Comparison of ENCODE assay signal across 9 cellular contexts in the genomic region with DNA sequence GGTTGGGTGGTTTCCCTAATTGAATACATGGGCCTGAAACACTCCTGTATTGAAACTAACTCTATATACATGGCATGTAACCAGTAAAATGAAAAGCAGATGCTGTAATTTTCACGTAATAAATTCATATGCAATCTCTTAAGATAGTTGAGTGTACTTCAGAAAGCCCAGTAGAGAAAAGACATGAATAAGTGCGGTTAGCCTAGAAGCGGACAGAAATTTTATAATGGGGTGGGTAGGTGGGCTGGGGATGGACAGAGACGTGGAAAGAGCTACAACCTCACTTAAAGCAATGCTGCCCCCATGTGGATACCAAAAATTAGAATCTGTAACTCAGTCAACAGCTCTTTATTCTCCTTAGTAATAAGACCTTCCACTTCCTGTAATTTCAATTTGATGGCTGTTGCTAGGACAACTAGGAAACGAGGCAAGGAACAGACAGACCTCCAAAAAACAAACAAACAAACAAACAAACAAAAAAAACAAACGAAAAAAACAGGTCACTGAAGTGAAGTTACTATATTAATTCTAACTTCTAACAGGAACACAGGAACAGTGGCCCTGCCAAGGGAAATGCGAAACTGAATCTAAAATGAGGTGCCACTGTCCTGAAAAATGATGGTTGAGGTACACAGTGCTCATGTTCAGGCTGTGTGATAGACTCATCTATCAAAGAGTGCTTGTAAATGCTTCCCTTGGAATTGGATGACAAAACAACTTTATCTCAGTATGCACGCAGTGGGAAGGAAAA.
DNase-seq lines count a peak whose midpoint lies in the region; ATAC-seq and TF ChIP-seq lines count a peak whose summit lies in the region.
"Had no signal": no experiment of that assay in that cellular context is flagged by ENCODE, and none has a peak within 500 bp of the region (broad histone marks: within the 10 kb centered on the region; RNA-seq: fewer than 3 reads in every experiment).

No MANE protein-coding gene starts in this region.

- H3K9me3 Mint-ChIP-seq in activated CD8-positive, alpha-beta T cell treated with anti-CD3 and anti-CD28 coated beads, Interleukin-2, amount 10 ng/mL, durations not matched to agents 7 days and 5 days (ENCODE audit: insufficient read depth): no peaks in the 10 kb centered on the region
- H3K9me3 Mint-ChIP-seq: naive thymus-derived CD8-positive, alpha-beta T cell had no signal

- POLR2A ChIA-PET in activated CD8-positive, alpha-beta T cell treated with anti-CD3 and anti-CD28 coated beads, Interleukin-2, amount 10 ng/mL, durations not matched to agents 7 days and 5 days (lab: Charles Lee): no interaction called here

- peak; percentile 61 to 69 for DNase-seq in AML-193 (lab: John Stamatoyannopoulos, UW)
- DNase-seq in GM13977 (ENCODE audit: low spot score): peak; percentile 17
- DNase-seq in NCI-H2107 treated with DMSO at 0.1 percent for 48 hours (lab: John Stamatoyannopoulos, UW; ENCODE audit: unreplicated experiment): peak; percentile 68
- peak; percentile 29 for DNase-seq in activated CD8-positive, alpha-beta T cell treated with anti-CD3 and anti-CD28 coated beads, Interleukin-2, amount 10 ng/mL, durations not matched to agents 7 days and 5 days
- no peak for DNase-seq in left ventricle myocardium inferior
- no peak for DNase-seq in retinal pigment epithelial cell (ENCODE audit: low read depth)
- no peak for DNase-seq in activated CD4-positive, CD25-positive, alpha-beta regulatory T cell treated with anti-CD3 and anti-CD28 coated beads, Interleukin-2, amount 50 U/mL, for 72 hours

- H3K27ac ChIP-seq in left ventricle myocardium inferior (replicated peaks): peak overlapping the region; percentile 14

- CTCF ChIA-PET in activated CD8-positive, alpha-beta T cell treated with anti-CD3 and anti-CD28 coated beads, Interleukin-2, amount 10 ng/mL, durations not matched to agents 7 days and 5 days (lab: Charles Lee): interaction anchor here (0.8 to 4.5 kb wide), 21 partner anchors 10 to 584 kb away, joined by 3 to 34 read pairs (median 4); no protein-coding TSS in a partner anchor

- peak; percentile 53 for TF ChIP-seq CTCF in GM13977 (IDR thresholded peaks at IDR 0.05; ENCODE audit: extremely low read depth, insufficient read depth, missing control alignments)
- peak; percentile 64 for TF ChIP-seq CTCF in left ventricle myocardium inferior (IDR thresholded peaks at IDR 0.05; ENCODE audit: borderline replicate concordance)
- peak; percentile 59 for TF ChIP-seq CTCF in retinal pigment epithelial cell (conservative IDR thresholded peaks at IDR 0.05; ENCODE audit: low read depth, low read length)

- no peaks in the 10 kb centered on the region for H3K27me3 Mint-ChIP-seq in activated CD8-positive, alpha-beta T cell treated with anti-CD3 and anti-CD28 coated beads, Interleukin-2, amount 10 ng/mL, durations not matched to agents 7 days and 5 days (ENCODE audit: low read depth)
- H3K27me3 Mint-ChIP-seq: naive thymus-derived CD8-positive, alpha-beta T cell had no signal

- H3K36me3 Mint-ChIP-seq in activated CD8-positive, alpha-beta T cell treated with anti-CD3 and anti-CD28 coated beads, Interleukin-2, amount 10 ng/mL, durations not matched to agents 7 days and 5 days (ENCODE audit: low read depth): peaks cover 1% of the 10 kb centered on the region

- H3K4me1 ChIP-seq in left ventricle myocardium inferior: peaks cover 23% of the 10 kb centered on the region

- peaks cover 7% of the 10 kb centered on the region for H3K4me1 Mint-ChIP-seq in activated CD8-positive, alpha-beta T cell treated with anti-CD3 and anti-CD28 coated beads, Interleukin-2, amount 10 ng/mL, durations not matched to agents 7 days and 5 days (ENCODE audit: low read depth)

- intact Hi-C loops in left ventricle myocardium inferior (cut with micrococcal nuclease): loop anchor here (5.0 kb wide), 1 partner anchor 294 kb away; no protein-coding TSS in a partner anchor

- no peak for ATAC-seq in activated CD8-positive, alpha-beta T cell treated with anti-CD3 and anti-CD28 coated beads, Interleukin-2, amount 10 ng/mL, durations not matched to agents 7 days and 5 days
- ATAC-seq in GM18868 (IDR thresholded peaks at IDR 0.05; ENCODE audit: unreplicated experiment): no peak

- no peak overlapping the region for H3K27ac Mint-ChIP-seq in activated CD8-positive, alpha-beta T cell treated with anti-CD3 and anti-CD28 coated beads, Interleukin-2, amount 10 ng/mL, durations not matched to agents 7 days and 5 days

- no peaks in the 10 kb centered on the region for H3K27me3 ChIP-seq in left ventricle myocardium inferior (ENCODE audit: low read depth)

- no peaks in the 10 kb centered on the region for H3K36me3 ChIP-seq in left ventricle myocardium inferior

- no peak overlapping the region for H3K4me3 Mint-ChIP-seq in activated CD8-positive, alpha-beta T cell treated with anti-CD3 and anti-CD28 coated beads, Interleukin-2, amount 10 ng/mL, durations not matched to agents 7 days and 5 days
- H3K4me3 Mint-ChIP-seq: naive thymus-derived CD8-positive, alpha-beta T cell had no signal

- in situ Hi-C loops in GM13977 (cut with MboI; ENCODE audit: low pct_unique_long_range_greater_than_20kb, low sequenced_read_pairs, unreplicated experiment): no loop called here

- H3K4me3 ChIP-seq in left ventricle myocardium inferior: no peak overlapping the region
- H3K4me3 ChIP-seq in retinal pigment epithelial cell (ENCODE audit: low read length): no peak overlapping the region

- H3K9me3 ChIP-seq in left ventricle myocardium inferior (replicated peaks): peaks cover 2% of the 10 kb centered on the region

Comparison
In these comparisons a context has a peak if more than half of its experiments do, and no peak if none do; other contexts are left out.
1. DNase-seq: peak in AML-193 (2 of 2), GM13977 (single experiment), NCI-H2107 treated with DMSO at 0.1 percent for 48 hours (single experiment) and activated CD8-positive, alpha-beta T cell treated with anti-CD3 and anti-CD28 coated beads, Interleukin-2, amount 10 ng/mL, durations not matched to agents 7 days and 5 days (single experiment); none in left ventricle myocardium inferior (single experiment), retinal pigment epithelial cell (single experiment) and activated CD4-positive, CD25-positive, alpha-beta regulatory T cell treated with anti-CD3 and anti-CD28 coated beads, Interleukin-2, amount 50 U/mL, for 72 hours (single experiment).
2. Peak in every context shown above with its lines, with median percentiles within 50 percentile points of each other: CTCF ChIP-seq.